In genomic region chr4:138234254-138234653, GRCh38 we compare ENCODE assay signal across 27 cellular contexts.
"Had no signal": no experiment of that assay in that cellular context is flagged by ENCODE, and none has a peak within 500 bp of the region (broad histone marks: within the 10 kb centered on the region; RNA-seq: fewer than 3 reads in every experiment).

No MANE protein-coding gene starts in this region.

- H3K27me3 ChIP-seq: adrenal gland, hepatocyte, left lung, testis had no signal

- H2AFZ ChIP-seq: hepatocyte had no signal

- H3K27ac ChIP-seq: adrenal gland, hepatocyte, testis had no signal

- H3K9me3 ChIP-seq: adrenal gland, left lung, testis had no signal

- H3K4me2 ChIP-seq: hepatocyte had no signal

- H3K4me3 ChIP-seq: adrenal gland, hepatocyte, left lung, lung, testis had no signal

- ATAC-seq: activated T-cell treated with anti-CD3 and anti-CD28 coated beads, Interleukin-2, amount 50 U/mL, for 4 hours; left lung; sciatic nerve; stimulated activated naive B cell treated with anti-CD40 and anti-IgM and Interleukin-4, amounts not matched to agents 10 μg/mL and 1 μg/mL and 100 μg/mL, for 72 hours; T-helper 17 cell had no signal

- DNase-seq: activated B cell treated with CpG ODN at 0.5 μM for 24 hours; activated CD4-positive, alpha-beta T cell treated with anti-CD3 and anti-CD28 coated beads for 4 hours; activated CD4-positive, alpha-beta T cell treated with anti-CD3 and anti-CD28 coated beads, Interleukin-2, amount 50 U/mL, for 48 hours; activated CD8-positive, alpha-beta memory T cell treated with anti-CD3 and anti-CD28 coated beads, Interleukin-2, amount 50 U/mL, for 48 hours; activated naive CD4-positive, alpha-beta T cell; activated T-cell treated with anti-CD3 and anti-CD28 coated beads, Interleukin-2, amount 50 U/mL, for 4 hours; adrenal gland; cerebellar nuclear complex; cortex of kidney; glutamatergic neuron; immature natural killer cell; kidney glomerular epithelial cell; left lung; naive B cell; occipital lobe; posterior cingulate gyrus; small intestine; stimulated activated CD4-positive, alpha-beta T cell treated with anti-CD3 and anti-CD28 coated beads, Interleukin-15, amount 100 ng/mL, for 24 hours; stimulated activated CD4-positive, alpha-beta T cell treated with anti-CD3 and anti-CD28 coated beads, Interleukin-2, amount 100 ng/mL, for 48 hours; stimulated activated CD8-positive, alpha-beta memory T cell treated with anti-CD3 and anti-CD28 coated beads, Interleukin-4, amount 100 ng/mL, for 48 hours; stimulated activated naive B cell treated with anti-CD40 and anti-IgM and Interleukin-4, amounts not matched to agents 10 μg/mL and 1 μg/mL and 100 μg/mL, for 72 hours; T-helper 17 cell; testis; trophoblast cell had no signal

- H3K4me1 ChIP-seq: testis had no signal

- H3K36me3 ChIP-seq: adrenal gland had no signal
